ENCODE assay signal across 1 cellular context in the genomic region with DNA sequence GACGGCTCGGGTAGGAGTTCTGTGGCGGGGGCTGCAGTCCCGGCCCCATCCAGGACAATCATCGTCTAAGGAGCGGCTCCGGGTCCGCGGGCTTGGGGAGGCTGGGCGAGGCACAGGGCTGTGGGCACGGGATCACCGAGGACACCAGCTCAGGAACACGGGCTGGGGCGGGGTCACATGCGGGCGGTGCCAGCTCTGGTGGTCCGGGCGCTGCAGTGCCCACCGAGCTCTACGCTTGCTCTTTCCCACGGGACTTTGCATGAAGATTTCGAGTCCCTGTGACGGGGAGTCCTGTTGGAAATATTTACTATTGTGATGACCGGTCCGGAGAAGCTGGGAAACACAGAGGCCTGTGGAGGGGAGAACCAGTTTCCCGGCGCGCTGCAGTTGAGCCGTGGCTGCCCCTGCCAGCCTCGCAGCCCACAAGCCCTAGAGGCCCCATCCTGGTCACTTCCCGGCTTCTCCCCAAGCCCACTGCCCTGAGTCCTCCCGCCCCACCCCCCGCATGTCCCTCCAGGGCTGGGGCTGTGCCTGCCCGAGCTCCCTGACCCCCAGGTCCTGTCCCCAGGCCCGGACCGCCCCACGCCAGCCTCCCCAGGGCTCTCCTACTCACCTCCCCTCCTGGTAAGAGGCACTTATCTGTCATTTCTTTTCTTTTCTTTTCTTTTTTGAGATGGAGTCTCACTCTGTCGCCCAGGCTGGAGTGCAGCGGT.
TF ChIP-seq lines count a peak whose summit lies in the region.

No MANE protein-coding gene starts in this region.

TF ChIP-seq in HCT116, 20 proteins besides CTCF, POLR2A, EP300 and RAD21:
- TF ChIP-seq POLR2AphosphoS5 (IDR thresholded peaks at IDR 0.05; ENCODE audit: low read depth, low read length) = no peak
